ENCODE assay signal across 23 cellular contexts in the genomic region with DNA sequence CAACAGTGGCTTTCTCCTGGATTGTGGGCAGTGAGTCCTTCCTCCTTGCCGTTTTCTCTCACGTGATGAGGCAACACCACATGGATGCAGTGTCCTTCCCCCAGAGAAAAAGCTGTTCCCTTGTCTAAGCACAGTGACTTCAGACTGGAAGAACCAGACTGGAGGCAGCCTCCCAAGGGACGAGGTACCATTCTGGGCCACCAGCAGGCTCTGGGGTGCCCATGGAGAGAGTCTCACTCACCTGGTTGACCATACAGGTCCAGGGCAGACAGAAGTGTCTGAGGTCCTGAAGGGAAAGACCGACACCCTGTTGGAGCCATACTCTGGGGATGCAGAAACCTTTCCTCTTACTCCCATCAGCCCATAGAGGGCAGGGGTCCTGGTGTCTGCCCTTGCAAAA.
"Had no signal": no experiment of that assay in that cellular context is flagged by ENCODE, and none has a peak within 500 bp of the region (broad histone marks: within the 10 kb centered on the region; RNA-seq: fewer than 3 reads in every experiment).

No MANE protein-coding gene starts in this region.

- H3K9ac ChIP-seq: KMS-11 had no signal

- H3K4me1 ChIP-seq: SJSA1 had no signal

- H3K4me3 ChIP-seq: K562, SJSA1, SK-N-MC had no signal

- H3K36me3 ChIP-seq: SJSA1 had no signal

- DNase-seq: Kasumi-1, MM.1S, NCI-H1092 treated with DMSO at 0.1 percent for 48 hours, NCI-H1436, NCI-H187, NCI-H2029, NCI-H2081 treated with DMSO at 0.1 percent for 48 hours, NCI-H2171, NCI-H226, NCI-H446, NCI-H510A, NCI-H524 treated with DMSO at 0.1 percent for 48 hours, NCI-H69, NCI-H774, Right ventricle myocardium superior, RPMI8226, SIG-M5 had no signal

- H3K9me3 ChIP-seq: SJSA1 had no signal

- H3K36me3 Mint-ChIP-seq: IgD-negative memory B cell had no signal

- H3K4me1 Mint-ChIP-seq: IgD-negative memory B cell had no signal

- ATAC-seq: K562 had no signal

- H3K27ac ChIP-seq: HL-60, KMS-11, SJSA1, SK-N-MC had no signal

- H3K27ac Mint-ChIP-seq: IgD-negative memory B cell had no signal

- H3K4me3 Mint-ChIP-seq: IgD-negative memory B cell had no signal

- H3K27me3 Mint-ChIP-seq: IgD-negative memory B cell had no signal
